ENCODE assay signal across 10 cellular contexts in the genomic region with DNA sequence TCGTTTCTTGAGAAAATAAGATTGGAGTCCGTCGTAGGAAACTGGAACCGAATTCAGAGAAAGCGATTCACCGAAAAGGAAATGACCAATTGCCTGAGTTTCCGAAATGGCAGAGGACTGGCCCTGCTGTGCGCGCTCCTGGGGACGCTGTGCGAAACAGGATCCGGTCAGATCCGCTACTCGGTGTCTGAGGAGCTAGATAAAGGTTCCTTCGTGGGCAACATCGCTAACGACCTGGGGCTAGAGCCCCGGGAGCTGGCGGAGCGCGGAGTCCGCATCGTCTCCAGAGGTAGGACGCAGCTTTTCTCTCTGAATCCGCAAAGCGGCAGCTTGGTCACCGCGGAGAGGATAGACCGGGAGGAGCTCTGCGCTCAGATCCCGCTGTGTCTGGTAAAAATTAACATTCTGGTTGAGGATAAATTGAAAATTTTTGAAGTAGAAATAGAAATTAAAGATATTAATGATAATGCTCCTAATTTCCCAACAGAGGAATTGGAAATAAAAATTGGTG. TPM values are rescaled to one million over a fixed set of nuclear protein-coding genes. Genes with fewer than 3 reads are reported as not detected.
DNase-seq lines count a peak whose midpoint lies in the region; ATAC-seq and TF ChIP-seq lines count a peak whose summit lies in the region.
"Had no signal": no experiment of that assay in that cellular context is flagged by ENCODE, and none has a peak within 500 bp of the region (broad histone marks: within the 10 kb centered on the region; RNA-seq: fewer than 3 reads in every experiment).

No MANE protein-coding gene starts in this region.

- H3K36me3 ChIP-seq in HUES64 (ENCODE audit: insufficient read depth, low read length) (no peaks in the 10 kb centered on the region), ectodermal cell (ENCODE audit: control insufficient read depth, insufficient read depth, low read length) (no peaks in the 10 kb centered on the region), psoas muscle (ENCODE audit: insufficient read depth in 1 of 2, low read depth in 1 of 2) (no peaks in the 10 kb centered on the region)
- H3K36me3 ChIP-seq: esophagus squamous epithelium had no signal

- H3K9ac ChIP-seq in HUES64 (ENCODE audit: low read depth, low read length), result peak overlapping the region; percentile 63
- H3K9ac ChIP-seq: KMS-11 had no signal

- intact Hi-C loops in psoas muscle (cut with DNase I), result no loop called here

- no peak for TF ChIP-seq CTCF in psoas muscle (IDR thresholded peaks at IDR 0.05)

- DNase-seq in psoas muscle (no peak), amniotic stem cell (lab: John Stamatoyannopoulos, UW) (no peak), NCI-H1092 treated with DMSO at 0.1 percent for 48 hours (lab: John Stamatoyannopoulos, UW) (no peak), LoVo (ENCODE audit: low spot score) (no peak)
- DNase-seq: activated CD8-positive, alpha-beta memory T cell treated with anti-CD3 and anti-CD28 coated beads for 24 hours; esophagus squamous epithelium; occipital lobe had no signal

- peak overlapping the region; percentile 58 for H3K4me3 ChIP-seq in HUES64 (ENCODE audit: low read length)
- H3K4me3 ChIP-seq in ectodermal cell (ENCODE audit: insufficient read depth, low read depth, low read length), result peak overlapping the region; percentile 35
- H3K4me3 ChIP-seq in psoas muscle, result peak overlapping the region; percentile 56

- H3K27me3 ChIP-seq in HUES64 (ENCODE audit: insufficient read depth, low read length) (no peaks in the 10 kb centered on the region; the same call in 1 of the 2 replicates), ectodermal cell (ENCODE audit: control insufficient read depth, insufficient read depth, low read length, poor library complexity, severe bottlenecking) (no peaks in the 10 kb centered on the region), psoas muscle (ENCODE audit: insufficient read depth in 3 of 3, low read length in 2 of 3) (peaks cover 0 to 24% (median 14%) of the 10 kb centered on the region in 3 donors)

- H3K9me3 ChIP-seq in HUES64 (ENCODE audit: insufficient read depth, low read depth, low read length), result peaks cover 43% of the 10 kb centered on the region
- H3K9me3 ChIP-seq in ectodermal cell (ENCODE audit: control insufficient read depth, low read length), result peaks cover 7% of the 10 kb centered on the region
- peaks cover 17% of the 10 kb centered on the region for H3K9me3 ChIP-seq in psoas muscle

- peak; percentile 46 to 70 (median 59) for ATAC-seq in psoas muscle

- H3K27ac ChIP-seq in HUES64 (ENCODE audit: low read depth, low read length), result peak overlapping the region; percentile 25; the same call in 1 of the 2 replicates
- no peak overlapping the region for H3K27ac ChIP-seq in ectodermal cell (ENCODE audit: insufficient read depth, low read depth, low read length, poor library complexity, severe bottlenecking)
- peak overlapping the region; percentile 50 for H3K27ac ChIP-seq in psoas muscle
- H3K27ac ChIP-seq: esophagus squamous epithelium, KMS-11 had no signal

- WGBS in HUES64, result 60% methylated on average over 31 of the region's 31 CpGs
- WGBS in ectodermal cell, 2 experiments, result 74 to 81% methylated on average over 31 of the region's 31 CpGs
- whole genome bisulfite sequencing in psoas muscle, 3 donors, result 23 to 28% (median 24%) methylated on average over 31 of the region's 31 CpGs

- H3K4me1 ChIP-seq in HUES64 (ENCODE audit: insufficient read depth, low read length) (no peaks in the 10 kb centered on the region), ectodermal cell (ENCODE audit: control insufficient read depth, insufficient read depth, low read length) (no peaks in the 10 kb centered on the region), psoas muscle (no peaks in the 10 kb centered on the region)

RNA-seq across cellular contexts. Expression of gene PCDHGA3, which starts 0.4 kb away (rescaled TPM):
- 2.3 TPM for polyA plus RNA-seq in HUES64 (2013, experiment 1 of 2)
- polyA plus RNA-seq in HUES64 (2013, experiment 2 of 2), result 2.0 TPM
- polyA plus RNA-seq in ectodermal cell (2013, experiment 1 of 4), result 8.4 TPM
- polyA plus RNA-seq in ectodermal cell (2013, experiment 2 of 4), result 8.6 TPM
- polyA plus RNA-seq in ectodermal cell (2013, experiment 3 of 4), result 4.3 TPM
- polyA plus RNA-seq in ectodermal cell (2013, experiment 4 of 4), result 4.9 TPM
- total RNA-seq in psoas muscle, result 1 to 10 TPM in 3 of 4 donors, under 1 TPM in 1; 0.97 to 2.4 (median 1.7) TPM
- polyA plus RNA-seq in psoas muscle, result under 1 TPM; 0.33 to 0.67 (median 0.34) TPM

RNA-seq across cellular contexts. Expression of gene PCDHGA2, which starts 5.4 kb away (rescaled TPM):
- 0.45 TPM for polyA plus RNA-seq in HUES64 (2013, experiment 1 of 2)
- 0.51 TPM for polyA plus RNA-seq in HUES64 (2013, experiment 2 of 2)
- 0.48 TPM for polyA plus RNA-seq in ectodermal cell (2013, experiment 1 of 4)
- polyA plus RNA-seq in ectodermal cell (2013, experiment 2 of 4), result 0.66 TPM
- polyA plus RNA-seq in ectodermal cell (2013, experiment 3 of 4), result 0.43 TPM
- 0.36 TPM for polyA plus RNA-seq in ectodermal cell (2013, experiment 4 of 4)
- 1 to 10 TPM; 1.2 to 1.8 (median 1.6) TPM for total RNA-seq in psoas muscle
- 1 to 10 TPM in 1 of 3 donors, under 1 TPM in 2; 0.22 to 1.1 (median 0.25) TPM for polyA plus RNA-seq in psoas muscle

RNA-seq across cellular contexts. Expression of gene PCDHGB1, which starts 5.9 kb away (rescaled TPM):
- 0.75 TPM for polyA plus RNA-seq in HUES64 (2013, experiment 1 of 2)
- 1.1 TPM for polyA plus RNA-seq in HUES64 (2013, experiment 2 of 2)
- 1.6 TPM for polyA plus RNA-seq in ectodermal cell (2013, experiment 1 of 4)
- 1.7 TPM for polyA plus RNA-seq in ectodermal cell (2013, experiment 2 of 4)
- 1.2 TPM for polyA plus RNA-seq in ectodermal cell (2013, experiment 3 of 4)
- 1.4 TPM for polyA plus RNA-seq in ectodermal cell (2013, experiment 4 of 4)
- 1 to 10 TPM in 2 of 4 donors, under 1 TPM in 2; 0.71 to 1.8 (median 1.2) TPM for total RNA-seq in psoas muscle
- under 1 TPM; 0.08 to 0.22 (median 0.12) TPM for polyA plus RNA-seq in psoas muscle

RNA-seq across cellular contexts. Expression of gene PCDHGA4, which starts 10.8 kb away (rescaled TPM):
- polyA plus RNA-seq in HUES64 (2013, experiment 1 of 2), result 0.40 TPM
- 0.38 TPM for polyA plus RNA-seq in HUES64 (2013, experiment 2 of 2)
- polyA plus RNA-seq in ectodermal cell (2013, experiment 1 of 4), result 1.4 TPM
- 1.5 TPM for polyA plus RNA-seq in ectodermal cell (2013, experiment 2 of 4)
- polyA plus RNA-seq in ectodermal cell (2013, experiment 3 of 4), result 0.69 TPM
- 0.93 TPM for polyA plus RNA-seq in ectodermal cell (2013, experiment 4 of 4)
- 1 to 10 TPM in 3 of 4 donors, under 1 TPM in 1; 0.84 to 2.4 (median 2.2) TPM for total RNA-seq in psoas muscle
- under 1 TPM; 0.14 to 0.47 (median 0.40) TPM for polyA plus RNA-seq in psoas muscle

RNA-seq across cellular contexts. Expression of gene PCDHGA1, which starts 13.7 kb away (rescaled TPM):
- 0.40 TPM for polyA plus RNA-seq in HUES64 (2013, experiment 1 of 2)
- polyA plus RNA-seq in HUES64 (2013, experiment 2 of 2), result 0.19 TPM
- 0.93 TPM for polyA plus RNA-seq in ectodermal cell (2013, experiment 1 of 4)
- 0.91 TPM for polyA plus RNA-seq in ectodermal cell (2013, experiment 2 of 4)
- polyA plus RNA-seq in ectodermal cell (2013, experiment 3 of 4), result 0.48 TPM
- 0.61 TPM for polyA plus RNA-seq in ectodermal cell (2013, experiment 4 of 4)
- 1 to 10 TPM in 1 of 4 donors, under 1 TPM in 3; 0.51 to 1.4 (median 0.65) TPM for total RNA-seq in psoas muscle
- 1 to 10 TPM in 1 of 3 donors, under 1 TPM in 2; 0.27 to 2.1 (median 0.56) TPM for polyA plus RNA-seq in psoas muscle
